Comparison of ENCODE assay signal across 9 cellular contexts in genomic region chr15:84929795-84930371, GRCh38. TPM values are rescaled to one million over a fixed set of nuclear protein-coding genes. Genes with fewer than 3 reads are reported as not detected.
DNase-seq lines count a peak whose midpoint lies in the region; ATAC-seq and TF ChIP-seq lines count a peak whose summit lies in the region.
"Had no signal": no experiment of that assay in that cellular context is flagged by ENCODE, and none has a peak within 500 bp of the region (broad histone marks: within the 10 kb centered on the region; RNA-seq: fewer than 3 reads in every experiment).

No MANE protein-coding gene starts in this region.

- H3K79me1 ChIP-seq in trophoblast cell (ENCODE audit: low read length), result peaks cover 5% of the 10 kb centered on the region

- TF ChIP-seq EP300 in suprapubic skin (IDR thresholded peaks at IDR 0.05), result no peak

- H3K9ac ChIP-seq in trophoblast cell (ENCODE audit: low read length), result peak overlapping the region; percentile 41

- H2BK5ac ChIP-seq in trophoblast cell (ENCODE audit: low read depth, low read length, poor library complexity), result no peak overlapping the region

- peak; percentile 86 for ATAC-seq in Panc1

- no peak overlapping the region for H4K8ac ChIP-seq in trophoblast cell (ENCODE audit: low read depth, low read length)

- no peak overlapping the region for H4K12ac ChIP-seq in trophoblast cell (ENCODE audit: low read depth, low read length)

- POLR2A ChIA-PET in Panc1 (lab: Charles Lee), result interaction anchor here (0.6 kb wide), 4 partner anchors 21 to 218 kb away, joined by 3 to 11 read pairs (median 6); no protein-coding TSS in a partner anchor

- no peak overlapping the region for H3K4me2 ChIP-seq in trophoblast cell (ENCODE audit: low read length)

- H3K14ac ChIP-seq in trophoblast cell (ENCODE audit: low read length), result no peak overlapping the region

- H2AK5ac ChIP-seq in trophoblast cell (ENCODE audit: low read length), result no peak overlapping the region

- peak overlapping the region; percentile 8 for H2BK120ac ChIP-seq in trophoblast cell (ENCODE audit: insufficient read depth, low read length, poor library complexity)

- H3K79me2 ChIP-seq in trophoblast cell (ENCODE audit: control insufficient read depth, insufficient read depth, low read length, poor library complexity), result no peaks in the 10 kb centered on the region

- H3K4ac ChIP-seq in trophoblast cell (ENCODE audit: low read depth, low read length), result no peak overlapping the region

- H3K27me3 ChIP-seq in Panc1 (ENCODE audit: control insufficient read depth, insufficient read depth, low read length) (no peaks in the 10 kb centered on the region), trophoblast cell (ENCODE audit: insufficient read depth, low read length) (no peaks in the 10 kb centered on the region), suprapubic skin (no peaks in the 10 kb centered on the region), left ventricle myocardium inferior (ENCODE audit: low read depth) (no peaks in the 10 kb centered on the region)

- no peaks in the 10 kb centered on the region for H3K9me3 ChIP-seq in Panc1 (ENCODE audit: control insufficient read depth, insufficient read depth, low read depth, low read length)
- H3K9me3 ChIP-seq in trophoblast cell (ENCODE audit: insufficient read depth, low read depth, low read length), result no peaks in the 10 kb centered on the region
- H3K9me3 ChIP-seq in suprapubic skin, result no peaks in the 10 kb centered on the region
- no peaks in the 10 kb centered on the region for H3K9me3 ChIP-seq in left ventricle myocardium inferior (replicated peaks)

- BruUV-seq in Panc1 (replicated peaks; lab: Mats Ljungman, UMichigan), result no TSS peak

- H2AFZ ChIP-seq in trophoblast cell (ENCODE audit: insufficient read depth, low read length, poor library complexity), result no peak overlapping the region

- intact Hi-C loops in Panc1 (cut with micrococcal nuclease; ENCODE audit: unreplicated experiment), result loop anchor here (5.0 kb wide), 2 partner anchors 273 to 343 kb away; partner anchors contain the start of gene NMB
- intact Hi-C loops in left ventricle myocardium inferior (cut with micrococcal nuclease), result loop anchor here (5.0 kb wide), 1 partner anchor 83 kb away; no protein-coding TSS in a partner anchor

- TF ChIP-seq CTCF in Panc1 (IDR thresholded peaks at IDR 0.05) (no peak), suprapubic skin (IDR thresholded peaks at IDR 0.05) (no peak), left ventricle myocardium inferior (IDR thresholded peaks at IDR 0.05; ENCODE audit: borderline replicate concordance) (no peak)

- no peak overlapping the region for H3K23ac ChIP-seq in trophoblast cell (ENCODE audit: low read length)

- H3K36me3 ChIP-seq in Panc1 (ENCODE audit: control insufficient read depth, insufficient read depth, low read length) (no peaks in the 10 kb centered on the region), trophoblast cell (ENCODE audit: control insufficient read depth in 1 of 2, insufficient read depth in 2 of 2, low read length in 2 of 2) (no peaks in the 10 kb centered on the region), suprapubic skin (no peaks in the 10 kb centered on the region), left ventricle myocardium inferior (no peaks in the 10 kb centered on the region)

- no peak overlapping the region for H2BK12ac ChIP-seq in trophoblast cell (ENCODE audit: low read length)

- H3K27ac ChIP-seq in Panc1 (ENCODE audit: low read length), result no peak overlapping the region; the same call in 1 of the 2 replicates
- no peak overlapping the region for H3K27ac ChIP-seq in trophoblast cell (ENCODE audit: low read depth, low read length)
- no peak overlapping the region for H3K27ac ChIP-seq in suprapubic skin
- H3K27ac ChIP-seq in left ventricle myocardium inferior (replicated peaks), result no peak overlapping the region

- CTCF ChIA-PET in Panc1 (lab: Charles Lee), result interaction anchor here (0.6 kb wide), 1 partner anchor 359 kb away, joined by 12 read pairs; no protein-coding TSS in a partner anchor

- in situ Hi-C loops in Panc1 (cut with HindIII; ENCODE audit: low pct_unique_long_range_greater_than_20kb, low sequenced_read_pairs), result no loop called here

- no peak for TF ChIP-seq POLR2A in suprapubic skin (IDR thresholded peaks at IDR 0.05)

- DNase-seq in HCEC 1CT (peak; percentile 3), Panc1 (ENCODE audit: low read depth, low spot score) (no peak), dermis blood vessel endothelial cell (peak; percentile 41), trophoblast cell (peak; percentile 90 to 91), suprapubic skin (ENCODE audit: low spot score in 2 of 2) (no peak), left ventricle myocardium inferior (no peak)
- DNase-seq in stimulated activated naive CD4-positive, alpha-beta T cell treated with Interleukin-2 at 50 U/mL for 16 hours (lab: John Stamatoyannopoulos, UW), result no peak
- DNase-seq: immature natural killer cell, NCI-H1417 treated with DMSO at 0.1 percent for 48 hours had no signal

- H4K91ac ChIP-seq in trophoblast cell (ENCODE audit: low read depth, low read length), result peak overlapping the region; percentile 43

- peaks cover 20% of the 10 kb centered on the region for H3K4me1 ChIP-seq in Panc1 (ENCODE audit: control insufficient read depth, insufficient read depth, low read length)
- peaks cover 7 to 8% of the 10 kb centered on the region in 2 experiments for H3K4me1 ChIP-seq in trophoblast cell (ENCODE audit: control insufficient read depth in 1 of 2, insufficient read depth in 2 of 2, low read length in 2 of 2)
- H3K4me1 ChIP-seq in suprapubic skin, result peaks cover 11% of the 10 kb centered on the region
- H3K4me1 ChIP-seq in left ventricle myocardium inferior, result peaks cover 8% of the 10 kb centered on the region

- no peak overlapping the region for H3K18ac ChIP-seq in trophoblast cell (ENCODE audit: low read length)

- WGBS in trophoblast cell (ENCODE audit: extremely low coverage, insufficient coverage, insufficient read length), result no CpG with 5 or more reads among the region's 3 CpGs
- 100% methylated on average over 2 of the region's 3 CpGs for WGBS in suprapubic skin

- H3K4me3 ChIP-seq in Panc1 (ENCODE audit: low read depth in 2 of 2, low read length in 2 of 2) (no peak overlapping the region), trophoblast cell (ENCODE audit: low read depth, low read length) (no peak overlapping the region), suprapubic skin (no peak overlapping the region), left ventricle myocardium inferior (no peak overlapping the region)

RNA-seq across cellular contexts. Expression of gene SLC28A1, which starts 45.4 kb away (rescaled TPM):
- total RNA-seq in Panc1 (2021; ENCODE audit: unreplicated experiment) (not detected), dermis blood vessel endothelial cell (not detected in 2 replicates), suprapubic skin (not detected), left ventricle myocardium inferior (0.91 TPM)
- polyA plus RNA-seq in Panc1 (2012; ENCODE audit: insufficient read length), result not detected
- 0.35 and 0.42 TPM in 2 replicates for polyA plus RNA-seq in trophoblast cell (2013)
- polyA plus RNA-seq: immature natural killer cell had no signal

RNA-seq across cellular contexts. Expression of gene PDE8A, which starts 51.8 kb away (rescaled TPM):
- total RNA-seq in Panc1 (2021; ENCODE audit: unreplicated experiment) (40.0 TPM), dermis blood vessel endothelial cell (69.8 and 85.3 TPM in 2 replicates), suprapubic skin (10 to 100 TPM; 15.3 to 48.5 (median 19.0) TPM), left ventricle myocardium inferior (17.8 TPM)
- polyA plus RNA-seq in Panc1 (2012; ENCODE audit: insufficient read length), result 21.0 TPM
- polyA plus RNA-seq in trophoblast cell (2013), result 16.1 and 17.6 TPM in 2 replicates

Comparison
In these comparisons a context has a peak if more than half of its experiments do, and no peak if none do; other contexts are left out.
1. DNase-seq: peak in HCEC 1CT (single experiment), dermis blood vessel endothelial cell (single experiment) and trophoblast cell (2 of 2); none in Panc1 (single experiment), suprapubic skin (0 of 2), stimulated activated naive CD4-positive, alpha-beta T cell treated with Interleukin-2 at 50 U/mL for 16 hours (single experiment) and left ventricle myocardium inferior (single experiment).